Comparison of ENCODE assay signal across 8 cellular contexts in genomic region chr14:54509546-54510501, GRCh38.
DNase-seq lines count a peak whose midpoint lies in the region; ATAC-seq lines count a peak whose summit lies in the region.

CGRRF1 (plus strand) TSS chr14:54509906; CDS start chr14:54509960, 54 bp downstream.

- H3K4me1 Mint-ChIP-seq in central memory CD8-positive, alpha-beta T cell, result peaks cover 51% of the 10 kb centered on the region

- H3K9me3 Mint-ChIP-seq in central memory CD8-positive, alpha-beta T cell, result no peaks in the 10 kb centered on the region

- ATAC-seq in GM19035 (IDR thresholded peaks at IDR 0.05; ENCODE audit: unreplicated experiment) (peak; percentile 93), HG03354 (IDR thresholded peaks at IDR 0.05; ENCODE audit: poor library complexity, severe bottlenecking, unreplicated experiment) (peak; percentile 97)
- ATAC-seq in central memory CD8-positive, alpha-beta T cell (replicated peaks; ENCODE audit: extremely low read depth, poor library complexity, severe bottlenecking), result peak; percentile 97

- peak; percentile 95 to 96 for DNase-seq in AML-193 (lab: John Stamatoyannopoulos, UW)
- peak; percentile 94 to 96 for DNase-seq in NCI-H446 (lab: John Stamatoyannopoulos, UW)
- peak; percentile 87 for DNase-seq in activated CD4-positive, CD25-positive, alpha-beta regulatory T cell treated with anti-CD3 and anti-CD28 coated beads, Interleukin-2, amount 50 U/mL, for 16 hours (ENCODE audit: low read depth, low spot score)
- peak; percentile 92 for DNase-seq in central memory CD8-positive, alpha-beta T cell (ENCODE audit: low spot score in 2 of 2)
- peak; percentile 99 for DNase-seq in islet precursor cell
- DNase-seq in stimulated activated CD4-positive, alpha-beta T cell treated with anti-CD3 and anti-CD28 coated beads, Interleukin-12 subunit alpha, Interleukin-12 subunit beta, amount 100 ng/mL, for 48 hours (ENCODE audit: low read depth in 2 of 3, low spot score in 1 of 3), result peak; percentile 95 to 98 (median 95)

- peak within 1 kb of the TSS; percentile 93 for H3K27ac Mint-ChIP-seq in central memory CD8-positive, alpha-beta T cell (ENCODE audit: low read depth)

- no peaks in the 10 kb centered on the region for H3K27me3 Mint-ChIP-seq in central memory CD8-positive, alpha-beta T cell

- peak within 1 kb of the TSS; percentile 99 for H3K4me3 Mint-ChIP-seq in central memory CD8-positive, alpha-beta T cell

- H3K36me3 Mint-ChIP-seq in central memory CD8-positive, alpha-beta T cell (ENCODE audit: insufficient read depth), result peaks cover 7% of the 10 kb centered on the region

Comparison
In these comparisons a context has a peak if more than half of its experiments do, and no peak if none do; other contexts are left out.
1. Peak in every context shown above with its lines: DNase-seq and ATAC-seq.